ENCODE assay signal across 9 cellular contexts in the genomic region with DNA sequence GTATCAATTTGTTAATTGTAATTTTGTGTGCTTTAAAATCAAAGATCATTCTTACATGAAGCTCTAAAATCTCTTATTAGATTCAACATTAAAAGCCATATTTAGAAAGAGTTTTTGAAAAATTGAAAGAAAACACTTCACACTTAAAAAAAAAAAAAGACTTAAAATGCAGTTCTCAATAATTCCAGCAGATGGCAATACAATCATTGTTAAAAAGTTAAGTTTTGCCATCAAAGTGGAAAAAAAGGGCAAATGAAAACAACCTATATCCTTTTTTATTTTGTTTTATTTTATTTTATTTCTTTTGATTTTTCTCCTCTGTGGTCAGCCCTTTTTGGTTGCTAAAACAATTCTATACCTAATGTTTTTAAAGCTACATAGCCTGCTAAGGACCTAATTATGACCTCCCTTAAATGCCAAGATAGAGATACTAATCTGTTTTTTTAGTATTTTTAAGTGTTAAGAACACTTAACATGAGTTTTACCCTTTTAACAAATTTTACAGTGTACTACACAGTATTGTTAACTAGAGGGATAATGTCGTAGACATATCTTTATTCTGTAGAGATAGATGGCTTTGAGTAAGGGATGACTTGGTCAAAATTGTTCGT.
A peak's percentile ranks its signal among the peaks of the same experiment; 100 is the strongest.
DNase-seq lines count a peak whose midpoint lies in the region; ATAC-seq and TF ChIP-seq lines count a peak whose summit lies in the region.
"Had no signal": no experiment of that assay in that cellular context is flagged by ENCODE, and none has a peak within 500 bp of the region (broad histone marks: within the 10 kb centered on the region; RNA-seq: fewer than 3 reads in every experiment).

No MANE protein-coding gene starts in this region.

- H3K27ac ChIP-seq in foreskin keratinocyte = no peak overlapping the region
- no peak overlapping the region for H3K27ac ChIP-seq in thoracic aorta
- H3K27ac ChIP-seq: SJCRH30 had no signal

- ATAC-seq in foreskin keratinocyte = no peak
- ATAC-seq in thoracic aorta (ENCODE audit: insufficient number of reproducible peaks, low FRiP score, low read depth) = no peak
- no peak for ATAC-seq in HG03342 (IDR thresholded peaks at IDR 0.05; ENCODE audit: unreplicated experiment)

- H3K4me1 ChIP-seq in foreskin keratinocyte (no peaks in the 10 kb centered on the region), thoracic aorta (ENCODE audit: control insufficient read depth in 1 of 2, low read depth in 2 of 2) (no peaks in the 10 kb centered on the region)
- H3K4me1 ChIP-seq: SJCRH30 had no signal

- no peaks in the 10 kb centered on the region for H3K36me3 ChIP-seq in thoracic aorta
- H3K36me3 ChIP-seq: SJCRH30 had no signal

- DNase-seq in SIG-M5 treated with dmso at 0.1 percent for 504 hours (lab: John Stamatoyannopoulos, UW; ENCODE audit: unreplicated experiment) (peak; percentile 6), SIG-M5 (lab: John Stamatoyannopoulos, UW) (no peak), RPMI7951 (ENCODE audit: low read depth) (peak; percentile 11), foreskin keratinocyte (no peak), thoracic aorta (ENCODE audit: low spot score) (no peak), foreskin melanocyte (no peak)
- no peak for DNase-seq in stimulated activated naive CD4-positive, alpha-beta T cell treated with Interleukin-2 at 50 U/mL for 16 hours (lab: John Stamatoyannopoulos, UW)

- TF ChIP-seq CTCF in foreskin keratinocyte (conservative IDR thresholded peaks at IDR 0.05) (peak; percentile 72), thoracic aorta (IDR thresholded peaks at IDR 0.05) (peak; percentile 72)

- H3K27me3 ChIP-seq in foreskin keratinocyte (peaks cover 5% of the 10 kb centered on the region), thoracic aorta (replicated peaks; ENCODE audit: insufficient read depth) (no peaks in the 10 kb centered on the region)

- no peaks in the 10 kb centered on the region for H3K9me3 ChIP-seq in thoracic aorta
- H3K9me3 ChIP-seq: SJCRH30 had no signal

- H3K4me3 ChIP-seq in thoracic aorta = no peak overlapping the region
- H3K4me3 ChIP-seq: SJCRH30 had no signal

Comparison
In these comparisons a context has a peak if more than half of its experiments do, and no peak if none do; other contexts are left out.
1. DNase-seq: peak in SIG-M5 treated with dmso at 0.1 percent for 504 hours (single experiment) and RPMI7951 (single experiment); none in SIG-M5 (single experiment), foreskin keratinocyte (0 of 2), thoracic aorta (single experiment), foreskin melanocyte (single experiment) and stimulated activated naive CD4-positive, alpha-beta T cell treated with Interleukin-2 at 50 U/mL for 16 hours (single experiment).